In genomic region chrX:18415386-18415785, GRCh38 we compare ENCODE assay signal across 19 cellular contexts.
"Had no signal": no experiment of that assay in that cellular context is flagged by ENCODE, and none has a peak within 500 bp of the region (broad histone marks: within the 10 kb centered on the region; RNA-seq: fewer than 3 reads in every experiment).

No MANE protein-coding gene starts in this region.

- DNase-seq: activated CD4-positive, alpha-beta T cell treated with anti-CD3 and anti-CD28 coated beads, Interleukin-2, amount 10 ng/mL, durations not matched to agents 7 days and 5 days; activated CD8-positive, alpha-beta memory T cell treated with anti-CD3 and anti-CD28 coated beads for 24 hours; activated naive CD8-positive, alpha-beta T cell treated with anti-CD3 and anti-CD28 coated beads, Interleukin-2, amount 10 ng/mL, durations not matched to agents 7 days and 5 days; dorsolateral prefrontal cortex; foreskin melanocyte; head of caudate nucleus; mucosa of descending colon; naive thymus-derived CD8-positive, alpha-beta T cell; posterior cingulate gyrus; stimulated activated CD4-positive, alpha-beta T cell treated with anti-CD3 and anti-CD28 coated beads, Interleukin-4, amount 100 ng/mL, for 24 hours; stimulated activated naive CD4-positive, alpha-beta T cell; substantia nigra; uterus had no signal

- H3K4me3 ChIP-seq: cardiac muscle cell, dorsolateral prefrontal cortex, esophagus muscularis mucosa, mucosa of descending colon, skin epidermis, tibial nerve, uterus had no signal

- H3K27me3 ChIP-seq: cardiac muscle cell, esophagus muscularis mucosa, tibial nerve, uterus had no signal

- FAIRE-seq: endometrium, islet of Langerhans had no signal

- H3K27ac ChIP-seq: cardiac muscle cell, dorsolateral prefrontal cortex, esophagus muscularis mucosa, skin epidermis, tibial nerve, uterus had no signal

- H3K36me3 ChIP-seq: cardiac muscle cell, esophagus muscularis mucosa, tibial nerve, uterus had no signal

- H3K9me3 ChIP-seq: esophagus muscularis mucosa, mucosa of descending colon, tibial nerve, uterus had no signal

- H3K4me1 ChIP-seq: esophagus muscularis mucosa, tibial nerve, uterus had no signal

- ATAC-seq: mucosa of descending colon; naive thymus-derived CD8-positive, alpha-beta T cell had no signal
